In genomic region chr5:126007841-126008240, GRCh38 we compare ENCODE assay signal across 23 cellular contexts.
DNase-seq lines count a peak whose midpoint lies in the region; ATAC-seq, FAIRE-seq and TF ChIP-seq lines count a peak whose summit lies in the region.
"Had no signal": no experiment of that assay in that cellular context is flagged by ENCODE, and none has a peak within 500 bp of the region (broad histone marks: within the 10 kb centered on the region; RNA-seq: fewer than 3 reads in every experiment).

No MANE protein-coding gene starts in this region.

- H3K23ac ChIP-seq in H1 (ENCODE audit: insufficient read length), result no peak overlapping the region

- no peak for TF ChIP-seq CTCF in H1 (IDR thresholded peaks at IDR 0.05; ENCODE audit: control extremely low read depth in 1 of 3, insufficient read depth in 1 of 3, low read depth in 1 of 3, low read length in 3 of 3)
- TF ChIP-seq CTCF in coronary artery (IDR thresholded peaks at IDR 0.05), result no peak

- H4K8ac ChIP-seq in H1 (ENCODE audit: extremely low read depth, insufficient read depth, low read length), result no peak overlapping the region

- no peak overlapping the region for H2BK12ac ChIP-seq in H1 (ENCODE audit: low read depth, low read length)

- WGBS in H1 (ENCODE audit: extremely low coverage in 1 of 2, insufficient coverage in 1 of 2, insufficient read length in 1 of 2, insufficient replicate concordance in 2 of 2, low coverage in 1 of 2, low lambda C conversion rate in 2 of 2, missing lambda C conversion rate in 1 of 2), 2 experiments, result 100% methylated on average over 1 of the region's 1 CpG; no CpG with 5 or more reads in 1 of the 2 experiments

- H3K79me1 ChIP-seq in H1 (ENCODE audit: low read depth, low read length), result no peaks in the 10 kb centered on the region

- H4K91ac ChIP-seq in H1 (replicated peaks; ENCODE audit: insufficient read length, low read length), result no peak overlapping the region

- H3K4ac ChIP-seq in H1 (replicated peaks; ENCODE audit: insufficient read length, low read depth, low read length), result no peak overlapping the region

- H3K9me3 ChIP-seq in SJSA1 (replicated peaks), result no peaks in the 10 kb centered on the region
- H3K9me3 ChIP-seq in H1 (ENCODE audit: insufficient read depth in 2 of 2, low read depth in 1 of 2, low read length in 1 of 2), result no peaks in the 10 kb centered on the region
- H3K9me3 ChIP-seq: BE2C, SJCRH30, stomach had no signal

- H3K4me3 ChIP-seq in SJSA1 (no peak overlapping the region), H1 (ENCODE audit: extremely low read depth in 1 of 4, insufficient read depth in 2 of 4, low read depth in 3 of 4, low read length in 4 of 4) (no peak overlapping the region), coronary artery (no peak overlapping the region)
- H3K4me3 ChIP-seq: lung, SJCRH30, stomach had no signal

- H3K56ac ChIP-seq in H1 (replicated peaks; ENCODE audit: insufficient read length, low read depth, low read length), result no peak overlapping the region

- FAIRE-seq in H1 (lab: Jason Lieb, UNC), result no peak
- FAIRE-seq: A204.1, RCC 7860 had no signal

- H3K27ac ChIP-seq in SJSA1, result peak overlapping the region; percentile 45
- no peak overlapping the region for H3K27ac ChIP-seq in H1 (ENCODE audit: low read depth, low read length)
- H3K27ac ChIP-seq in coronary artery, result no peak overlapping the region
- H3K27ac ChIP-seq: SJCRH30, stomach had no signal

- H3K9ac ChIP-seq in H1 (replicated peaks in 1 of 4; ENCODE audit: extremely low read depth in 1 of 4, low read depth in 3 of 4, low read length in 3 of 4), result no peak overlapping the region

- POLR2A ChIA-PET in H1 (lab: Charles Lee; ENCODE audit: partially characterized antibody), result no interaction called here

- H4K20me1 ChIP-seq in H1 (replicated peaks in 1 of 2; ENCODE audit: control insufficient read depth in 1 of 2, insufficient read depth in 2 of 2, low read length in 2 of 2), result no peaks in the 10 kb centered on the region

- TF ChIP-seq POLR2A in H1 (IDR thresholded peaks at IDR 0.05; ENCODE audit: control extremely low read depth in 1 of 2, low read depth in 2 of 2, low read length in 2 of 2), result no peak

- H2BK15ac ChIP-seq in H1 (ENCODE audit: low read length), result no peak overlapping the region

- 0 out of 2 replicates have a peak overlapping the region, but pooled peaks have one; percentile 34 for H2BK20ac ChIP-seq in H1 (ENCODE audit: low read length)

- H3K79me2 ChIP-seq in H1 (ENCODE audit: control insufficient read depth in 1 of 2, insufficient read depth in 2 of 2, low read length in 2 of 2), result no peaks in the 10 kb centered on the region

- no peak for TF ChIP-seq RAD21 in H1 (IDR thresholded peaks at IDR 0.05 in 1 of 2, conservative IDR thresholded peaks at IDR 0.05 in 1 of 2; ENCODE audit: low read depth in 2 of 2, low read length in 2 of 2)

- no peak for TF ChIP-seq EP300 in H1 (IDR thresholded peaks at IDR 0.05; ENCODE audit: borderline replicate concordance in 1 of 2, low read depth in 2 of 2, low read length in 2 of 2)

- no peak overlapping the region for H3K4me2 ChIP-seq in H1 (ENCODE audit: insufficient read depth in 1 of 2, low read depth in 2 of 2, low read length in 2 of 2)

- no peak overlapping the region; the same call in 1 of the 2 replicates for H2BK5ac ChIP-seq in H1 (ENCODE audit: low read depth, low read length)

- no peak overlapping the region for H3K18ac ChIP-seq in H1 (ENCODE audit: extremely low read depth, low read length)

- ATAC-seq in activated naive CD8-positive, alpha-beta T cell treated with anti-CD3 and anti-CD28 coated beads, Interleukin-2, amount 50 U/mL, for 24 hours, result no peak
- ATAC-seq: T-cell had no signal

- no peaks in the 10 kb centered on the region for H3K27me3 Mint-ChIP-seq in activated naive CD8-positive, alpha-beta T cell treated with anti-CD3 and anti-CD28 coated beads, Interleukin-2, amount 50 U/mL, for 24 hours
- H3K27me3 Mint-ChIP-seq: T-cell had no signal

- H3K36me3 Mint-ChIP-seq in activated naive CD8-positive, alpha-beta T cell treated with anti-CD3 and anti-CD28 coated beads, Interleukin-2, amount 50 U/mL, for 24 hours (ENCODE audit: low read depth), result no peaks in the 10 kb centered on the region
- H3K36me3 Mint-ChIP-seq: T-cell had no signal

- H2AFZ ChIP-seq in H1 (ENCODE audit: low read length), result peak overlapping the region; percentile 31; the same call in 1 of the 2 replicates

- no peaks in the 10 kb centered on the region for H3K27me3 ChIP-seq in SJSA1 (replicated peaks)
- H3K27me3 ChIP-seq in H1 (replicated peaks in 1 of 4; ENCODE audit: control insufficient read depth in 3 of 4, extremely low read depth in 1 of 4, insufficient read depth in 3 of 4, low read length in 3 of 4), result no peaks in the 10 kb centered on the region
- H3K27me3 ChIP-seq: BE2C, SJCRH30, stomach had no signal

- H3K27ac Mint-ChIP-seq in activated naive CD8-positive, alpha-beta T cell treated with anti-CD3 and anti-CD28 coated beads, Interleukin-2, amount 50 U/mL, for 24 hours, result no peak overlapping the region
- H3K27ac Mint-ChIP-seq: T-cell had no signal

- H2BK120ac ChIP-seq in H1 (replicated peaks; ENCODE audit: low read depth, low read length), result peak overlapping the region; percentile 64

- H3K4me1 Mint-ChIP-seq in activated naive CD8-positive, alpha-beta T cell treated with anti-CD3 and anti-CD28 coated beads, Interleukin-2, amount 50 U/mL, for 24 hours, result no peaks in the 10 kb centered on the region
- H3K4me1 Mint-ChIP-seq: T-cell had no signal

- H3K9me3 Mint-ChIP-seq in activated naive CD8-positive, alpha-beta T cell treated with anti-CD3 and anti-CD28 coated beads, Interleukin-2, amount 50 U/mL, for 24 hours, result peaks cover 7% of the 10 kb centered on the region

- CTCF ChIA-PET in H1 (lab: Charles Lee; ENCODE audit: partially characterized antibody), result interaction anchor here (0.6 to 0.7 kb wide), 3 partner anchors 338 to 1930 kb away, joined by 3 read pairs; no protein-coding TSS in a partner anchor

- no peak overlapping the region for H4K5ac ChIP-seq in H1 (ENCODE audit: insufficient read length, low read depth, low read length)

- H3K36me3 ChIP-seq in SJSA1 (no peaks in the 10 kb centered on the region), H1 (ENCODE audit: control insufficient read depth in 2 of 4, insufficient read depth in 4 of 4, low read length in 3 of 4) (no peaks in the 10 kb centered on the region)
- H3K36me3 ChIP-seq: BE2C, SJCRH30, stomach had no signal

- peaks cover 39% of the 10 kb centered on the region for H3K4me1 ChIP-seq in SJSA1 (replicated peaks)
- H3K4me1 ChIP-seq in H1 (replicated peaks in 1 of 4; ENCODE audit: control insufficient read depth in 3 of 4, insufficient read depth in 4 of 4, low read length in 3 of 4), result peaks cover 0 to 2% (median 0%) of the 10 kb centered on the region in 4 experiments; a peak in 4 of 7 replicates

- H3K4me3 Mint-ChIP-seq in activated naive CD8-positive, alpha-beta T cell treated with anti-CD3 and anti-CD28 coated beads, Interleukin-2, amount 50 U/mL, for 24 hours, result no peak overlapping the region
- H3K4me3 Mint-ChIP-seq: neural crest cell, T-cell had no signal

- no peaks in the 10 kb centered on the region; the same call in 1 of the 2 replicates for H3K23me2 ChIP-seq in H1 (ENCODE audit: low read depth, low read length)

- H2AK5ac ChIP-seq in H1 (ENCODE audit: low read depth, low read length), result no peak overlapping the region

- H3K14ac ChIP-seq in H1 (ENCODE audit: insufficient read length), result no peak overlapping the region

- DNase-seq in EH (ENCODE audit: low read depth), result peak; percentile 15
- DNase-seq in SJSA1 (ENCODE audit: low read depth in 1 of 2, low spot score in 2 of 2), result peak in 1 of 2 experiments; percentile 78
- DNase-seq in H1 (ENCODE audit: low read depth in 1 of 2, low spot score in 2 of 2), result no peak
- DNase-seq in kidney tubule cell (ENCODE audit: low spot score), result peak; percentile 4
- DNase-seq in T-helper 1 cell, result no peak
- DNase-seq in superior temporal gyrus (ENCODE audit: extremely low spot score), result no peak
- no peak for DNase-seq in activated naive CD8-positive, alpha-beta T cell treated with anti-CD3 and anti-CD28 coated beads, Interleukin-2, amount 50 U/mL, for 24 hours
- no peak for DNase-seq in coronary artery (ENCODE audit: low spot score)
- DNase-seq: activated gamma-delta T cell; BE2C; central memory CD4-positive, alpha-beta T cell; islet precursor cell; KBM-7; NCI-H526; SJCRH30; stimulated activated CD8-positive, alpha-beta memory T cell treated with anti-CD3 and anti-CD28 coated beads, Interleukin-4, amount 100 ng/mL, for 48 hours; stomach; T-cell; trophoblast cell had no signal

TF ChIP-seq in H1, 55 proteins besides CTCF, POLR2A, EP300 and RAD21 (continues in another document):
- no peak for TF ChIP-seq ATF2 (IDR thresholded peaks at IDR 0.05; ENCODE audit: low read length)
- TF ChIP-seq EGR1 (IDR thresholded peaks at IDR 0.05; ENCODE audit: borderline replicate concordance, low read depth, low read length), result no peak
- TF ChIP-seq EZH2 (IDR thresholded peaks at IDR 0.05; ENCODE audit: low read depth, low read length, severe bottlenecking), result no peak
- no peak for TF ChIP-seq SAP30 (IDR thresholded peaks at IDR 0.05; ENCODE audit: insufficient read depth, insufficient replicate concordance, low read length)
- no peak for TF ChIP-seq YY1 (IDR thresholded peaks at IDR 0.05; ENCODE audit: low read depth, low read length)
- no peak for TF ChIP-seq GTF2F1 (IDR thresholded peaks at IDR 0.05; ENCODE audit: borderline replicate concordance, low read depth, low read length)

Comparison
In these comparisons a context has a peak if more than half of its experiments do, and no peak if none do; other contexts are left out.
1. DNase-seq: peak in EH (single experiment) and kidney tubule cell (single experiment); none in H1 (0 of 2), T-helper 1 cell (0 of 5), superior temporal gyrus (single experiment), activated naive CD8-positive, alpha-beta T cell treated with anti-CD3 and anti-CD28 coated beads, Interleukin-2, amount 50 U/mL, for 24 hours (single experiment) and coronary artery (single experiment).